9 cellular contexts compared by ENCODE assay signal in the genomic region with DNA sequence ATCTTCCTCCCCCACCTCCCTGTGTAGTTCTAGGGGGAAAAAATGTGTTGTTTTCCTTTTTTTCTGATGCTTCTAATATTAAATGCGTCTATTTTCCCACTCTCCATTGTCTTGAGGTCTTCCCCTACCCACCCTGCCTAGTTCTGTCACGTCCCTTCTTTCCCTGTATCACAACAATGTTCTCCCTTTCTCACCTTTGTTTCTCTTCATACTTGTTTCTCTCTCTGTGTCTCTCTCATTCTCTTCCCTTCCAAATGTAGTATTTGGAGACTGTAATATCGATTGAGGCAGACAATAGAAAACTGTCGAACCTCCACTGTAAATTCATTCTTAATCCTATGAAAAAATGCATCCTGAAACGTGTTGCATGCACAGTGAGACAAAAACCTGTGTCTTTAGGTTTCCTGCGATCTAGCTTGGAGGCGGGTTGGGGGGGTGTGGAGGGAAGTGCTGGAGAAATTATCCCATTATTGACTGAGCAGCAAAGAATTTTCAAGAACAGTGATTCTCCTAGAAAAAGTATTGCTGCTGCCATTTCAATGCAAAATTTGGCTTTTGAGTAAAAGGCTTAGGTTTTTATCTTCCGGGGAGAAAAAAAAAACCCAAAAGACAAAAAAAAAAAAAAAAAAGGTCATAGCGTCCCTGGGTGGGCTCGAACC. TPM values are rescaled to one million over a fixed set of nuclear protein-coding genes. Genes with fewer than 3 reads are reported as not detected.
DNase-seq lines count a peak whose midpoint lies in the region; ATAC-seq, FAIRE-seq and TF ChIP-seq lines count a peak whose summit lies in the region.
"Had no signal": no experiment of that assay in that cellular context is flagged by ENCODE, and none has a peak within 500 bp of the region (broad histone marks: within the 10 kb centered on the region; RNA-seq: fewer than 3 reads in every experiment).

No MANE protein-coding gene starts in this region.

- H3K36me3 ChIP-seq in OCI-LY1 (ENCODE audit: insufficient read depth, low read length) (peaks cover 24% of the 10 kb centered on the region), ectodermal cell (ENCODE audit: control insufficient read depth, insufficient read depth, low read length) (peaks cover 5% of the 10 kb centered on the region)

- no peaks in the 10 kb centered on the region for H3K9me2 ChIP-seq in OCI-LY1 (ENCODE audit: low read depth, low read length)

- H3K9me3 ChIP-seq in OCI-LY1 (ENCODE audit: low read length) = no peaks in the 10 kb centered on the region
- no peaks in the 10 kb centered on the region for H3K9me3 ChIP-seq in ectodermal cell (ENCODE audit: control insufficient read depth, low read length)

- WGBS in ectodermal cell, 2 experiments = 3% methylated on average over 10 of the region's 10 CpGs

- H3K27ac Mint-ChIP-seq in activated naive CD4-positive, alpha-beta T cell treated with anti-CD3 and anti-CD28 coated beads, Interleukin-2, amount 10 ng/mL, durations not matched to agents 7 days and 5 days = peak overlapping the region; percentile 92
- peak overlapping the region; percentile 99 for H3K27ac Mint-ChIP-seq in progenitor cell of endocrine pancreas

- peaks cover 5% of the 10 kb centered on the region; the same call in 1 of the 2 replicates for H3K27me3 ChIP-seq in OCI-LY1 (ENCODE audit: insufficient read depth, low read length)
- peaks cover 10% of the 10 kb centered on the region for H3K27me3 ChIP-seq in ectodermal cell (ENCODE audit: control insufficient read depth, insufficient read depth, low read length, poor library complexity, severe bottlenecking)

- TF ChIP-seq CTCF in OCI-LY1 (IDR thresholded peaks at IDR 0.05; ENCODE audit: low read length) (no peak), progenitor cell of endocrine pancreas (IDR thresholded peaks at IDR 0.05; ENCODE audit: unreplicated experiment) (no peak)

- H3K9ac ChIP-seq in OCI-LY1 (ENCODE audit: low read length) = peak overlapping the region; percentile 46

- no peak for FAIRE-seq in RCC 7860 (lab: Jason Lieb, UNC)
- FAIRE-seq: islet of Langerhans had no signal

- H3K36me3 Mint-ChIP-seq in activated naive CD4-positive, alpha-beta T cell treated with anti-CD3 and anti-CD28 coated beads, Interleukin-2, amount 10 ng/mL, durations not matched to agents 7 days and 5 days = peaks cover 21% of the 10 kb centered on the region
- H3K36me3 Mint-ChIP-seq in progenitor cell of endocrine pancreas (ENCODE audit: insufficient read depth) = peaks cover 6% of the 10 kb centered on the region

- no peak overlapping the region for H2AFZ ChIP-seq in OCI-LY1 (ENCODE audit: low read length)

- H3K4me3 ChIP-seq in OCI-LY1 (ENCODE audit: low read depth, low read length, poor library complexity, severe bottlenecking) = peak overlapping the region; percentile 91
- peak overlapping the region; percentile 94 for H3K4me3 ChIP-seq in ectodermal cell (ENCODE audit: insufficient read depth, low read depth, low read length)

- CTCF ChIA-PET in activated naive CD4-positive, alpha-beta T cell treated with anti-CD3 and anti-CD28 coated beads, Interleukin-2, amount 10 ng/mL, durations not matched to agents 7 days and 5 days (lab: Charles Lee) = interaction anchor here (0.9 to 1.3 kb wide), 3 partner anchors 16 to 74 kb away, joined by 3 to 4 read pairs (median 3); no protein-coding TSS in a partner anchor

- H3K4me1 ChIP-seq in OCI-LY1 (ENCODE audit: insufficient read depth, low read length, severe bottlenecking) (peaks cover 46% of the 10 kb centered on the region), ectodermal cell (ENCODE audit: control insufficient read depth, insufficient read depth, low read length) (peaks cover 17% of the 10 kb centered on the region)

- DNase-seq in activated naive CD4-positive, alpha-beta T cell treated with anti-CD3 and anti-CD28 coated beads, Interleukin-2, amount 10 ng/mL, durations not matched to agents 7 days and 5 days = no peak
- no peak for DNase-seq in activated naive CD4-positive, alpha-beta T cell treated with anti-CD3 and anti-CD28 coated beads, Interleukin-2, amount 50 U/mL, for 16 hours
- DNase-seq in progenitor cell of endocrine pancreas (ENCODE audit: low spot score, unreplicated experiment) (no peak), RCC 7860 (ENCODE audit: low spot score) (no peak)

- H3K27me3 Mint-ChIP-seq in activated naive CD4-positive, alpha-beta T cell treated with anti-CD3 and anti-CD28 coated beads, Interleukin-2, amount 10 ng/mL, durations not matched to agents 7 days and 5 days = peaks cover 60% of the 10 kb centered on the region
- no peaks in the 10 kb centered on the region for H3K27me3 Mint-ChIP-seq in progenitor cell of endocrine pancreas

- H3K4me1 Mint-ChIP-seq in activated naive CD4-positive, alpha-beta T cell treated with anti-CD3 and anti-CD28 coated beads, Interleukin-2, amount 10 ng/mL, durations not matched to agents 7 days and 5 days = peaks cover 55% of the 10 kb centered on the region
- peaks cover 33% of the 10 kb centered on the region for H3K4me1 Mint-ChIP-seq in progenitor cell of endocrine pancreas (ENCODE audit: low read depth)

- peaks cover 10% of the 10 kb centered on the region for H3K79me2 ChIP-seq in OCI-LY1 (ENCODE audit: insufficient read depth, low read length)

- peak overlapping the region; percentile 93 for H3K4me3 Mint-ChIP-seq in activated naive CD4-positive, alpha-beta T cell treated with anti-CD3 and anti-CD28 coated beads, Interleukin-2, amount 10 ng/mL, durations not matched to agents 7 days and 5 days
- peak overlapping the region; percentile 91 for H3K4me3 Mint-ChIP-seq in progenitor cell of endocrine pancreas (ENCODE audit: low read depth)

- peak overlapping the region; percentile 87 for H3K4me2 ChIP-seq in OCI-LY1 (ENCODE audit: low read length)

- H4K20me1 ChIP-seq in OCI-LY1 (ENCODE audit: insufficient read depth, low read length) = no peaks in the 10 kb centered on the region

- H3K9me3 Mint-ChIP-seq in activated naive CD4-positive, alpha-beta T cell treated with anti-CD3 and anti-CD28 coated beads, Interleukin-2, amount 10 ng/mL, durations not matched to agents 7 days and 5 days = no peaks in the 10 kb centered on the region
- H3K9me3 Mint-ChIP-seq in progenitor cell of endocrine pancreas (ENCODE audit: low read depth) = no peaks in the 10 kb centered on the region

- H3F3A ChIP-seq in OCI-LY1 (ENCODE audit: insufficient read depth, low read length) = 0 out of 2 replicates have a peak, but pooled peaks cover 4% of the 10 kb centered on the region

- ATAC-seq in HG03280 (IDR thresholded peaks at IDR 0.05; ENCODE audit: unreplicated experiment) = no peak
- ATAC-seq in HG02938 (IDR thresholded peaks at IDR 0.05; ENCODE audit: unreplicated experiment) = no peak

- H3K27ac ChIP-seq in OCI-LY1 (ENCODE audit: low read depth, low read length, poor library complexity, severe bottlenecking) = no peak overlapping the region
- H3K27ac ChIP-seq in ectodermal cell (ENCODE audit: insufficient read depth, low read depth, low read length, poor library complexity, severe bottlenecking) = no peak overlapping the region

RNA-seq across cellular contexts. Expression of gene PSMB3, which starts 1.3 kb away (rescaled TPM):
- 245 TPM for polyA plus RNA-seq in ectodermal cell (2013, experiment 1 of 4)
- polyA plus RNA-seq in ectodermal cell (2013, experiment 2 of 4) = 226 TPM
- 213 TPM for polyA plus RNA-seq in ectodermal cell (2013, experiment 3 of 4)
- polyA plus RNA-seq in ectodermal cell (2013, experiment 4 of 4) = 242 TPM
- 134 and 138 TPM in 2 replicates for total RNA-seq in progenitor cell of endocrine pancreas

RNA-seq across cellular contexts. Expression of gene PCGF2, which starts 3.1 kb away (rescaled TPM):
- 97.7 TPM for polyA plus RNA-seq in ectodermal cell (2013, experiment 1 of 4)
- 93.5 TPM for polyA plus RNA-seq in ectodermal cell (2013, experiment 2 of 4)
- polyA plus RNA-seq in ectodermal cell (2013, experiment 3 of 4) = 77.4 TPM
- polyA plus RNA-seq in ectodermal cell (2013, experiment 4 of 4) = 79.7 TPM
- total RNA-seq in progenitor cell of endocrine pancreas = 109 and 112 TPM in 2 replicates

RNA-seq across cellular contexts. Expression of gene CISD3, which starts 21.1 kb away (rescaled TPM):
- polyA plus RNA-seq in ectodermal cell (2013, experiment 1 of 4) = 7.1 TPM
- 6.5 TPM for polyA plus RNA-seq in ectodermal cell (2013, experiment 2 of 4)
- polyA plus RNA-seq in ectodermal cell (2013, experiment 3 of 4) = 5.4 TPM
- polyA plus RNA-seq in ectodermal cell (2013, experiment 4 of 4) = 7.1 TPM
- 5.1 and 5.9 TPM in 2 replicates for total RNA-seq in progenitor cell of endocrine pancreas

RNA-seq across cellular contexts. Expression of gene MLLT6, which starts 46.2 kb away (rescaled TPM):
- 43.9 TPM for polyA plus RNA-seq in ectodermal cell (2013, experiment 1 of 4)
- 52.0 TPM for polyA plus RNA-seq in ectodermal cell (2013, experiment 2 of 4)
- polyA plus RNA-seq in ectodermal cell (2013, experiment 3 of 4) = 39.9 TPM
- polyA plus RNA-seq in ectodermal cell (2013, experiment 4 of 4) = 46.5 TPM
- total RNA-seq in progenitor cell of endocrine pancreas = 147 and 155 TPM in 2 replicates

RNA-seq across cellular contexts. Expression of gene PIP4K2B, which starts 48.1 kb away (rescaled TPM):
- polyA plus RNA-seq in ectodermal cell (2013, experiment 1 of 4) = 74.1 TPM
- polyA plus RNA-seq in ectodermal cell (2013, experiment 2 of 4) = 81.1 TPM
- polyA plus RNA-seq in ectodermal cell (2013, experiment 3 of 4) = 51.0 TPM
- polyA plus RNA-seq in ectodermal cell (2013, experiment 4 of 4) = 56.9 TPM
- total RNA-seq in progenitor cell of endocrine pancreas = 66.8 and 77.8 TPM in 2 replicates
